Comparison of ENCODE assay signal across 1 cellular context in the genomic region with DNA sequence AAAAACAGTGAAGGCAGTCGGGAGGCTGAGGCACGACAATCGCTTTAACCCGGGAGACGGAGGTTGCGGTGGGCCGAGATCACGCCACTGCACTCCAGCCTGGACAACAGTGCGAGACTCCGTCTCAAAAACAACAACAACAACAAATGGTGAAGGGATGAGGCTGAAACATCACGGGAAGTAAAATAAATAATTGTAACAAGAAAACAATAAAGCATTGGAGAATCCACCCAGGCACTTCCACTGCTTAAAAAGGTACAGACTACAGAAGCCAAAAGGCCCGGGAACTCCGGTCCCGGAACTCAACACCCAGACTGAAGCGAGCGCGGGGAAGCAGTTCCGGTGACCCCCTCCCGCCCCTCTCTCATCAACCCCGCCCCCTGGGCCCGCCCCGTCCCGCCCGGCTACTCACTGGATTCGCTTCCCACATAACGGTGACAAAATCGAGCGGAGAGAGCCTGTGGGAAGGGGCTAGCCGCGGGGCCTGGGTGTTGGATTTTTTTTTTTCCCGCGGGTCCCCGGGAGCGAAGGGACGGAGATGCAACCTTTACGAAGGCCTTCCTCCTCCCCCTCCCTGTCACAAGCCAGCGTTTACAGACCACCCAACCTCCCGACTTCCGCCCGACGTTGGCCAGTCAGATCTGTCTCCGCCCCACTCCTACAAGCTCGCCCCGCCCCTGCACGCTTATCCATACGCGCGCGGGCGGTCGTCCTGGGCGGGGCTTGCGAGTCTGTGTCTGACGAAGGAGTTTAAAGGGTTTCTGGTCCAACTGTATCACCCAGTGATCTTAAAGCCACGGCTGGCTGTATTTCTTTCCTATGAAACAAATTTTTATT.
TF ChIP-seq lines count a peak whose summit lies in the region.

A gene with protein sequence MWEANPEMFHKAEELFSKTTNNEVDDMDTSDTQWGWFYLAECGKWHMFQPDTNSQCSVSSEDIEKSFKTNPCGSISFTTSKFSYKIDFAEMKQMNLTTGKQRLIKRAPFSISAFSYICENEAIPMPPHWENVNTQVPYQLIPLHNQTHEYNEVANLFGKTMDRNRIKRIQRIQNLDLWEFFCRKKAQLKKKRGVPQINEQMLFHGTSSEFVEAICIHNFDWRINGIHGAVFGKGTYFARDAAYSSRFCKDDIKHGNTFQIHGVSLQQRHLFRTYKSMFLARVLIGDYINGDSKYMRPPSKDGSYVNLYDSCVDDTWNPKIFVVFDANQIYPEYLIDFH (minus strand): TSS at position 600 of the 837 bp plus-strand sequence. CDS start 170 bp downstream, at position 430.

TF ChIP-seq in HEK293, 187 proteins besides CTCF, POLR2A, EP300 and RAD21 (continued from another document and continues in another):
- TF ChIP-seq, protein P1, sequence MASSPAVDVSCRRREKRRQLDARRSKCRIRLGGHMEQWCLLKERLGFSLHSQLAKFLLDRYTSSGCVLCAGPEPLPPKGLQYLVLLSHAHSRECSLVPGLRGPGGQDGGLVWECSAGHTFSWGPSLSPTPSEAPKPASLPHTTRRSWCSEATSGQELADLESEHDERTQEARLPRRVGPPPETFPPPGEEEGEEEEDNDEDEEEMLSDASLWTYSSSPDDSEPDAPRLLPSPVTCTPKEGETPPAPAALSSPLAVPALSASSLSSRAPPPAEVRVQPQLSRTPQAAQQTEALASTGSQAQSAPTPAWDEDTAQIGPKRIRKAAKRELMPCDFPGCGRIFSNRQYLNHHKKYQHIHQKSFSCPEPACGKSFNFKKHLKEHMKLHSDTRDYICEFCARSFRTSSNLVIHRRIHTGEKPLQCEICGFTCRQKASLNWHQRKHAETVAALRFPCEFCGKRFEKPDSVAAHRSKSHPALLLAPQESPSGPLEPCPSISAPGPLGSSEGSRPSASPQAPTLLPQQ (tag by site-specific recombination; IDR thresholded peaks at IDR 0.05): peak; percentile 24; the same call in 1 of the 2 replicates
- TF ChIP-seq ZNF433 (tag by site-specific recombination; IDR thresholded peaks at IDR 0.05; ENCODE audit: low read depth) (no peak), ZNF571 (tag by site-specific recombination; IDR thresholded peaks at IDR 0.05) (no peak), ZNF777 (tag by site-specific recombination; IDR thresholded peaks at IDR 0.05; ENCODE audit: borderline replicate concordance) (no peak), ZNF157 (tag by site-specific recombination; IDR thresholded peaks at IDR 0.05) (no peak), ZNF391 (tag by site-specific recombination; IDR thresholded peaks at IDR 0.05; ENCODE audit: borderline replicate concordance, low read depth) (no peak), ZNF670 (tag by site-specific recombination; IDR thresholded peaks at IDR 0.05; ENCODE audit: low read depth) (no peak), ZNF626 (tag by site-specific recombination; IDR thresholded peaks at IDR 0.05) (no peak), ZNF600 (tag by site-specific recombination; IDR thresholded peaks at IDR 0.05) (0 out of 2 replicates have a peak, but pooled peaks have one; percentile 49), MZF1 (tag by site-specific recombination; IDR thresholded peaks at IDR 0.05; ENCODE audit: borderline replicate concordance) (no peak), SP2 (tag by site-specific recombination; IDR thresholded peaks at IDR 0.05) (peak; percentile 94), ZNF121 (tag by site-specific recombination; IDR thresholded peaks at IDR 0.05) (peak; percentile 100), HOXC10 (CRISPR knock-in tag; IDR thresholded peaks at IDR 0.05) (no peak), EGR2 (tag by site-specific recombination; IDR thresholded peaks at IDR 0.05; ENCODE audit: low read depth) (peak; percentile 64), ZNF561 (tag by site-specific recombination; IDR thresholded peaks at IDR 0.05; ENCODE audit: borderline replicate concordance) (no peak), ZNF146 (tag by site-specific recombination; IDR thresholded peaks at IDR 0.05) (no peak), ZNF48 (tag by site-specific recombination; IDR thresholded peaks at IDR 0.05) (no peak), KLF10 (tag by site-specific recombination; IDR thresholded peaks at IDR 0.05) (no peak), ZNF202 (tag by site-specific recombination; IDR thresholded peaks at IDR 0.05; ENCODE audit: borderline replicate concordance) (no peak), ZNF707 (tag by site-specific recombination; IDR thresholded peaks at IDR 0.05) (no peak), ZNF19 (tag by site-specific recombination; IDR thresholded peaks at IDR 0.05; ENCODE audit: low read depth) (no peak), ZBTB7A (tag by site-specific recombination; IDR thresholded peaks at IDR 0.05; ENCODE audit: low read depth) (no peak), OSR2 (tag by site-specific recombination; IDR thresholded peaks at IDR 0.05) (no peak), ZNF585B (tag by site-specific recombination; IDR thresholded peaks at IDR 0.05) (no peak), ZXDB (tag by site-specific recombination; IDR thresholded peaks at IDR 0.05) (peak; percentile 31; the same call in 1 of the 2 replicates), KLF7 (tag by site-specific recombination; IDR thresholded peaks at IDR 0.05; ENCODE audit: borderline replicate concordance) (0 out of 2 replicates have a peak, but pooled peaks have one; percentile 19), ZNF302 (tag by site-specific recombination; IDR thresholded peaks at IDR 0.05; ENCODE audit: low read depth) (no peak), ZNF24 (tag by site-specific recombination; IDR thresholded peaks at IDR 0.05) (no peak)
- TF ChIP-seq, protein P2, sequence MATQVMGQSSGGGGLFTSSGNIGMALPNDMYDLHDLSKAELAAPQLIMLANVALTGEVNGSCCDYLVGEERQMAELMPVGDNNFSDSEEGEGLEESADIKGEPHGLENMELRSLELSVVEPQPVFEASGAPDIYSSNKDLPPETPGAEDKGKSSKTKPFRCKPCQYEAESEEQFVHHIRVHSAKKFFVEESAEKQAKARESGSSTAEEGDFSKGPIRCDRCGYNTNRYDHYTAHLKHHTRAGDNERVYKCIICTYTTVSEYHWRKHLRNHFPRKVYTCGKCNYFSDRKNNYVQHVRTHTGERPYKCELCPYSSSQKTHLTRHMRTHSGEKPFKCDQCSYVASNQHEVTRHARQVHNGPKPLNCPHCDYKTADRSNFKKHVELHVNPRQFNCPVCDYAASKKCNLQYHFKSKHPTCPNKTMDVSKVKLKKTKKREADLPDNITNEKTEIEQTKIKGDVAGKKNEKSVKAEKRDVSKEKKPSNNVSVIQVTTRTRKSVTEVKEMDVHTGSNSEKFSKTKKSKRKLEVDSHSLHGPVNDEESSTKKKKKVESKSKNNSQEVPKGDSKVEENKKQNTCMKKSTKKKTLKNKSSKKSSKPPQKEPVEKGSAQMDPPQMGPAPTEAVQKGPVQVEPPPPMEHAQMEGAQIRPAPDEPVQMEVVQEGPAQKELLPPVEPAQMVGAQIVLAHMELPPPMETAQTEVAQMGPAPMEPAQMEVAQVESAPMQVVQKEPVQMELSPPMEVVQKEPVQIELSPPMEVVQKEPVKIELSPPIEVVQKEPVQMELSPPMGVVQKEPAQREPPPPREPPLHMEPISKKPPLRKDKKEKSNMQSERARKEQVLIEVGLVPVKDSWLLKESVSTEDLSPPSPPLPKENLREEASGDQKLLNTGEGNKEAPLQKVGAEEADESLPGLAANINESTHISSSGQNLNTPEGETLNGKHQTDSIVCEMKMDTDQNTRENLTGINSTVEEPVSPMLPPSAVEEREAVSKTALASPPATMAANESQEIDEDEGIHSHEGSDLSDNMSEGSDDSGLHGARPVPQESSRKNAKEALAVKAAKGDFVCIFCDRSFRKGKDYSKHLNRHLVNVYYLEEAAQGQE (tag by site-specific recombination; IDR thresholded peaks at IDR 0.05): no peak
- TF ChIP-seq, protein P3, sequence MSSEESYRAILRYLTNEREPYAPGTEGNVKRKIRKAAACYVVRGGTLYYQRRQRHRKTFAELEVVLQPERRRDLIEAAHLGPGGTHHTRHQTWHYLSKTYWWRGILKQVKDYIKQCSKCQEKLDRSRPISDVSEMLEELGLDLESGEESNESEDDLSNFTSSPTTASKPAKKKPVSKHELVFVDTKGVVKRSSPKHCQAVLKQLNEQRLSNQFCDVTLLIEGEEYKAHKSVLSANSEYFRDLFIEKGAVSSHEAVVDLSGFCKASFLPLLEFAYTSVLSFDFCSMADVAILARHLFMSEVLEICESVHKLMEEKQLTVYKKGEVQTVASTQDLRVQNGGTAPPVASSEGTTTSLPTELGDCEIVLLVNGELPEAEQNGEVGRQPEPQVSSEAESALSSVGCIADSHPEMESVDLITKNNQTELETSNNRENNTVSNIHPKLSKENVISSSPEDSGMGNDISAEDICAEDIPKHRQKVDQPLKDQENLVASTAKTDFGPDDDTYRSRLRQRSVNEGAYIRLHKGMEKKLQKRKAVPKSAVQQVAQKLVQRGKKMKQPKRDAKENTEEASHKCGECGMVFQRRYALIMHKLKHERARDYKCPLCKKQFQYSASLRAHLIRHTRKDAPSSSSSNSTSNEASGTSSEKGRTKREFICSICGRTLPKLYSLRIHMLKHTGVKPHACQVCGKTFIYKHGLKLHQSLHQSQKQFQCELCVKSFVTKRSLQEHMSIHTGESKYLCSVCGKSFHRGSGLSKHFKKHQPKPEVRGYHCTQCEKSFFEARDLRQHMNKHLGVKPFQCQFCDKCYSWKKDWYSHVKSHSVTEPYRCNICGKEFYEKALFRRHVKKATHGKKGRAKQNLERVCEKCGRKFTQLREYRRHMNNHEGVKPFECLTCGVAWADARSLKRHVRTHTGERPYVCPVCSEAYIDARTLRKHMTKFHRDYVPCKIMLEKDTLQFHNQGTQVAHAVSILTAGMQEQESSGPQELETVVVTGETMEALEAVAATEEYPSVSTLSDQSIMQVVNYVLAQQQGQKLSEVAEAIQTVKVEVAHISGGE (tag by site-specific recombination; conservative IDR thresholded peaks at IDR 0.05; ENCODE audit: low read depth): peak; percentile 93
- TF ChIP-seq, protein P4, sequence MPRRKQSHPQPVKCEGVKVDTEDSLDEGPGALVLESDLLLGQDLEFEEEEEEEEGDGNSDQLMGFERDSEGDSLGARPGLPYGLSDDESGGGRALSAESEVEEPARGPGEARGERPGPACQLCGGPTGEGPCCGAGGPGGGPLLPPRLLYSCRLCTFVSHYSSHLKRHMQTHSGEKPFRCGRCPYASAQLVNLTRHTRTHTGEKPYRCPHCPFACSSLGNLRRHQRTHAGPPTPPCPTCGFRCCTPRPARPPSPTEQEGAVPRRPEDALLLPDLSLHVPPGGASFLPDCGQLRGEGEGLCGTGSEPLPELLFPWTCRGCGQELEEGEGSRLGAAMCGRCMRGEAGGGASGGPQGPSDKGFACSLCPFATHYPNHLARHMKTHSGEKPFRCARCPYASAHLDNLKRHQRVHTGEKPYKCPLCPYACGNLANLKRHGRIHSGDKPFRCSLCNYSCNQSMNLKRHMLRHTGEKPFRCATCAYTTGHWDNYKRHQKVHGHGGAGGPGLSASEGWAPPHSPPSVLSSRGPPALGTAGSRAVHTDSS (tag by site-specific recombination; IDR thresholded peaks at IDR 0.05): peak; percentile 63
- TF ChIP-seq, protein P5, sequence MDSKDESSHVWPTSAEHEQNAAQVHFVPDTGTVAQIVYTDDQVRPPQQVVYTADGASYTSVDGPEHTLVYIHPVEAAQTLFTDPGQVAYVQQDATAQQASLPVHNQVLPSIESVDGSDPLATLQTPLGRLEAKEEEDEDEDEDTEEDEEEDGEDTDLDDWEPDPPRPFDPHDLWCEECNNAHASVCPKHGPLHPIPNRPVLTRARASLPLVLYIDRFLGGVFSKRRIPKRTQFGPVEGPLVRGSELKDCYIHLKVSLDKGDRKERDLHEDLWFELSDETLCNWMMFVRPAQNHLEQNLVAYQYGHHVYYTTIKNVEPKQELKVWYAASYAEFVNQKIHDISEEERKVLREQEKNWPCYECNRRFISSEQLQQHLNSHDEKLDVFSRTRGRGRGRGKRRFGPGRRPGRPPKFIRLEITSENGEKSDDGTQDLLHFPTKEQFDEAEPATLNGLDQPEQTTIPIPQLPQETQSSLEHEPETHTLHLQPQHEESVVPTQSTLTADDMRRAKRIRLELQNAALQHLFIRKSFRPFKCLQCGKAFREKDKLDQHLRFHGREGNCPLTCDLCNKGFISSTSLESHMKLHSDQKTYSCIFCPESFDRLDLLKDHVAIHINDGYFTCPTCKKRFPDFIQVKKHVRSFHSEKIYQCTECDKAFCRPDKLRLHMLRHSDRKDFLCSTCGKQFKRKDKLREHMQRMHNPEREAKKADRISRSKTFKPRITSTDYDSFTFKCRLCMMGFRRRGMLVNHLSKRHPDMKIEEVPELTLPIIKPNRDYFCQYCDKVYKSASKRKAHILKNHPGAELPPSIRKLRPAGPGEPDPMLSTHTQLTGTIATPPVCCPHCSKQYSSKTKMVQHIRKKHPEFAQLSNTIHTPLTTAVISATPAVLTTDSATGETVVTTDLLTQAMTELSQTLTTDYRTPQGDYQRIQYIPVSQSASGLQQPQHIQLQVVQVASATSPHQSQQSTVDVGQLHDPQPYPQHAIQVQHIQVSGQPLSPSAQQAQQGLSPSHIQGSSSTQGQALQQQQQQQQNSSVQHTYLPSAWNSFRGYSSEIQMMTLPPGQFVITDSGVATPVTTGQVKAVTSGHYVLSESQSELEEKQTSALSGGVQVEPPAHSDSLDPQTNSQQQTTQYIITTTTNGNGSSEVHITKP (tag by site-specific recombination; IDR thresholded peaks at IDR 0.05): peak; percentile 62
- TF ChIP-seq, protein P6, sequence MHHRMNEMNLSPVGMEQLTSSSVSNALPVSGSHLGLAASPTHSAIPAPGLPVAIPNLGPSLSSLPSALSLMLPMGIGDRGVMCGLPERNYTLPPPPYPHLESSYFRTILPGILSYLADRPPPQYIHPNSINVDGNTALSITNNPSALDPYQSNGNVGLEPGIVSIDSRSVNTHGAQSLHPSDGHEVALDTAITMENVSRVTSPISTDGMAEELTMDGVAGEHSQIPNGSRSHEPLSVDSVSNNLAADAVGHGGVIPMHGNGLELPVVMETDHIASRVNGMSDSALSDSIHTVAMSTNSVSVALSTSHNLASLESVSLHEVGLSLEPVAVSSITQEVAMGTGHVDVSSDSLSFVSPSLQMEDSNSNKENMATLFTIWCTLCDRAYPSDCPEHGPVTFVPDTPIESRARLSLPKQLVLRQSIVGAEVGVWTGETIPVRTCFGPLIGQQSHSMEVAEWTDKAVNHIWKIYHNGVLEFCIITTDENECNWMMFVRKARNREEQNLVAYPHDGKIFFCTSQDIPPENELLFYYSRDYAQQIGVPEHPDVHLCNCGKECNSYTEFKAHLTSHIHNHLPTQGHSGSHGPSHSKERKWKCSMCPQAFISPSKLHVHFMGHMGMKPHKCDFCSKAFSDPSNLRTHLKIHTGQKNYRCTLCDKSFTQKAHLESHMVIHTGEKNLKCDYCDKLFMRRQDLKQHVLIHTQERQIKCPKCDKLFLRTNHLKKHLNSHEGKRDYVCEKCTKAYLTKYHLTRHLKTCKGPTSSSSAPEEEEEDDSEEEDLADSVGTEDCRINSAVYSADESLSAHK (tag by site-specific recombination; IDR thresholded peaks at IDR 0.05): no peak
